ENCODE assay signal across 26 cellular contexts in genomic region chr18:21303913-21304312, GRCh38.
DNase-seq lines count a peak whose midpoint lies in the region; ATAC-seq, FAIRE-seq and TF ChIP-seq lines count a peak whose summit lies in the region.
"Had no signal": no experiment of that assay in that cellular context is flagged by ENCODE, and none has a peak within 500 bp of the region (broad histone marks: within the 10 kb centered on the region; RNA-seq: fewer than 3 reads in every experiment).

No MANE protein-coding gene starts in this region.

- H3K4me2 ChIP-seq in GM23248 (ENCODE audit: unreplicated experiment) = peak overlapping the region; percentile 3
- H3K4me2 ChIP-seq: BLaER1 treated with 17β-estradiol and CSF1 and Interleukin-3, amounts not matched to agents 10 nM and 100 nM had no signal

- CTCF ChIA-PET in Calu3 (lab: Charles Lee) = no interaction called here
- CTCF ChIA-PET in T-cell (lab: Charles Lee) = no interaction called here

- H3K9me3 Mint-ChIP-seq in Calu3 (ENCODE audit: low read depth, unreplicated experiment) = no peaks in the 10 kb centered on the region
- no peaks in the 10 kb centered on the region for H3K9me3 Mint-ChIP-seq in T-cell
- H3K9me3 Mint-ChIP-seq: activated CD4-positive, alpha-beta T cell treated with anti-CD3 and anti-CD28 coated beads, Interleukin-2, amount 10 ng/mL, durations not matched to agents 7 days and 5 days; activated T-cell treated with anti-CD3 and anti-CD28 coated beads, Interleukin-2, amount 50 U/mL, for 4 hours; neural crest cell had no signal

- no peaks in the 10 kb centered on the region for H3K9me3 ChIP-seq in GM23248 (ENCODE audit: low read depth)
- no peaks in the 10 kb centered on the region for H3K9me3 ChIP-seq in kidney (ENCODE audit: control insufficient read depth in 1 of 2, low read length in 2 of 2)
- H3K9me3 ChIP-seq: BLaER1 treated with 17β-estradiol and CSF1 and Interleukin-3, amounts not matched to agents 10 nM and 100 nM; body of pancreas; lower lobe of right lung; pancreas; tibial nerve had no signal

- H3K4me3 Mint-ChIP-seq in Calu3 (ENCODE audit: low read depth, unreplicated experiment) (no peak overlapping the region), T-cell (no peak overlapping the region)
- H3K4me3 Mint-ChIP-seq: activated CD4-positive, alpha-beta T cell treated with anti-CD3 and anti-CD28 coated beads, Interleukin-2, amount 10 ng/mL, durations not matched to agents 7 days and 5 days; activated T-cell treated with anti-CD3 and anti-CD28 coated beads, Interleukin-2, amount 50 U/mL, for 4 hours; neural crest cell had no signal

- H3K27me3 Mint-ChIP-seq in Calu3 (ENCODE audit: unreplicated experiment) (no peaks in the 10 kb centered on the region), T-cell (peaks cover 10 to 26% of the 10 kb centered on the region in 2 donors)

- H3K36me3 ChIP-seq in GM23248 (ENCODE audit: low read depth) = no peaks in the 10 kb centered on the region
- no peaks in the 10 kb centered on the region for H3K36me3 ChIP-seq in kidney (ENCODE audit: control insufficient read depth in 1 of 2, insufficient read depth in 2 of 2, low read length in 2 of 2)
- H3K36me3 ChIP-seq: BLaER1 treated with 17β-estradiol and CSF1 and Interleukin-3, amounts not matched to agents 10 nM and 100 nM; lower lobe of right lung; pancreas; tibial nerve had no signal

- H3K9ac ChIP-seq in GM23248 (no peak overlapping the region), kidney (ENCODE audit: low read length in 2 of 2) (no peak overlapping the region)
- H3K9ac ChIP-seq: BLaER1 treated with 17β-estradiol and CSF1 and Interleukin-3, amounts not matched to agents 10 nM and 100 nM had no signal

- no peaks in the 10 kb centered on the region for H4K20me1 ChIP-seq in GM23248 (ENCODE audit: insufficient read depth)
- H4K20me1 ChIP-seq: BLaER1 treated with 17β-estradiol and CSF1 and Interleukin-3, amounts not matched to agents 10 nM and 100 nM had no signal

- peaks cover 4% of the 10 kb centered on the region; the same call in 1 of the 2 replicates for H3K9me2 ChIP-seq in GM23248 (ENCODE audit: insufficient read depth)

- DNase-seq in GM23248 (peak; percentile 30), NCI-H226 (peak; percentile 58), dermis blood vessel endothelial cell (peak; percentile 13), renal cortical epithelial cell (ENCODE audit: low read depth) (peak; percentile 17), Calu3 (no peak), T-cell (no peak), kidney (no peak)
- DNase-seq in activated CD4-positive, CD25-positive, alpha-beta regulatory T cell treated with anti-CD3 and anti-CD28 coated beads, Interleukin-2, amount 50 U/mL, for 72 hours = no peak
- DNase-seq: activated CD4-positive, alpha-beta T cell treated with anti-CD3 and anti-CD28 coated beads, Interleukin-2, amount 10 ng/mL, durations not matched to agents 7 days and 5 days; activated T-cell treated with anti-CD3 and anti-CD28 coated beads, Interleukin-2, amount 50 U/mL, for 4 hours; body of pancreas; COR-L47; DMS79; IMR-90; lower lobe of right lung; NCI-H2029 treated with DMSO at 0.1 percent for 48 hours; NCI-H2227 treated with DMSO at 0.1 percent for 48 hours; OCI-M1; pancreas; stimulated activated CD4-positive, alpha-beta T cell treated with anti-CD3 and anti-CD28 coated beads, Interleukin-2, amount 100 ng/mL, for 24 hours; T1000 had no signal

- POLR2A ChIA-PET in T-cell (lab: Charles Lee) = no interaction called here

- TF ChIP-seq CTCF in Calu3 (IDR thresholded peaks at IDR 0.05; ENCODE audit: unreplicated experiment) (no peak), kidney (IDR thresholded peaks at IDR 0.05; ENCODE audit: borderline replicate concordance, extremely low read depth, insufficient read depth) (no peak)

- no peaks in the 10 kb centered on the region for H3F3A ChIP-seq in GM23248 (ENCODE audit: insufficient read depth)

- H3K27ac Mint-ChIP-seq in Calu3 (ENCODE audit: unreplicated experiment) (no peak overlapping the region), T-cell (no peak overlapping the region)
- H3K27ac Mint-ChIP-seq: activated CD4-positive, alpha-beta T cell treated with anti-CD3 and anti-CD28 coated beads, Interleukin-2, amount 10 ng/mL, durations not matched to agents 7 days and 5 days had no signal

- H3K4me3 ChIP-seq in GM23248 = no peak overlapping the region
- H3K4me3 ChIP-seq in kidney (ENCODE audit: low read length in 2 of 2) = no peak overlapping the region
- H3K4me3 ChIP-seq: BLaER1 treated with 17β-estradiol and CSF1 and Interleukin-3, amounts not matched to agents 10 nM and 100 nM; body of pancreas; lower lobe of right lung; pancreas; tibial nerve had no signal

- WGBS in GM23248 (ENCODE audit: low coverage in 1 of 2, low lambda C conversion rate in 2 of 2, missing lambda C conversion rate in 2 of 2), 2 experiments = 68 to 70% methylated on average over 1 of the region's 1 CpG

- H3K36me3 Mint-ChIP-seq in Calu3 (ENCODE audit: insufficient read depth, unreplicated experiment) (no peaks in the 10 kb centered on the region), T-cell (no peaks in the 10 kb centered on the region)

- in situ Hi-C loops in GM23248 (cut with MboI) = no loop called here

- intact Hi-C loops in Calu3 (cut with micrococcal nuclease; ENCODE audit: unreplicated experiment) (loop anchor here (2.0 kb wide), 1 partner anchor 19 kb away; no protein-coding TSS in a partner anchor), kidney (cut with DNase I) (no loop called here)

- ATAC-seq in T-cell (replicated peaks in 1 of 4) = no peak
- ATAC-seq: activated T-cell treated with anti-CD3 and anti-CD28 coated beads, Interleukin-2, amount 50 U/mL, for 4 hours; body of pancreas; lower lobe of right lung; pancreas; Right ventricle myocardium inferior had no signal

- no peak overlapping the region for H2AFZ ChIP-seq in GM23248

- no TSS peak for BruUV-seq in Calu3 (replicated peaks; lab: Mats Ljungman, UMichigan)

- no peak overlapping the region for H3K27ac ChIP-seq in GM23248
- no peak overlapping the region for H3K27ac ChIP-seq in kidney (ENCODE audit: low read depth in 2 of 2, low read length in 2 of 2)
- H3K27ac ChIP-seq: BLaER1 treated with 17β-estradiol and CSF1 and Interleukin-3, amounts not matched to agents 10 nM and 100 nM; body of pancreas; HL-60; lower lobe of right lung; pancreas; tibial nerve had no signal

- H3K27me3 ChIP-seq in GM23248 (replicated peaks; ENCODE audit: insufficient read depth) = no peaks in the 10 kb centered on the region
- H3K27me3 ChIP-seq: BLaER1 treated with 17β-estradiol and CSF1 and Interleukin-3, amounts not matched to agents 10 nM and 100 nM; body of pancreas; pancreas; tibial nerve had no signal

- H3K79me2 ChIP-seq in GM23248 (ENCODE audit: insufficient read depth) = no peaks in the 10 kb centered on the region

- H3K4me1 ChIP-seq in GM23248 (ENCODE audit: insufficient read depth) (peaks cover 17% of the 10 kb centered on the region), kidney (ENCODE audit: control insufficient read depth in 1 of 2, insufficient read depth in 1 of 2, low read depth in 1 of 2, low read length in 2 of 2) (no peaks in the 10 kb centered on the region)
- H3K4me1 ChIP-seq: body of pancreas, lower lobe of right lung, pancreas, tibial nerve had no signal

- no peak for FAIRE-seq in kidney (lab: Jason Lieb, UNC)
- FAIRE-seq: pancreas had no signal

- H3K4me1 Mint-ChIP-seq in Calu3 (ENCODE audit: low read depth, unreplicated experiment) (no peaks in the 10 kb centered on the region), T-cell (no peaks in the 10 kb centered on the region)
- H3K4me1 Mint-ChIP-seq: activated CD4-positive, alpha-beta T cell treated with anti-CD3 and anti-CD28 coated beads, Interleukin-2, amount 10 ng/mL, durations not matched to agents 7 days and 5 days had no signal

Comparison
In these comparisons a context has a peak if more than half of its experiments do, and no peak if none do; other contexts are left out.
1. DNase-seq: peak in GM23248 (single experiment), NCI-H226 (single experiment), dermis blood vessel endothelial cell (single experiment) and renal cortical epithelial cell (single experiment); none in Calu3 (single experiment), T-cell (0 of 34), kidney (single experiment) and activated CD4-positive, CD25-positive, alpha-beta regulatory T cell treated with anti-CD3 and anti-CD28 coated beads, Interleukin-2, amount 50 U/mL, for 72 hours (single experiment).